9 cellular contexts compared by ENCODE assay signal in genomic region chr22:46578824-46579561, GRCh38. TPM values are rescaled to one million over a fixed set of nuclear protein-coding genes. Genes with fewer than 3 reads are reported as not detected.
DNase-seq lines count a peak whose midpoint lies in the region; ATAC-seq lines count a peak whose summit lies in the region.
"Had no signal": no experiment of that assay in that cellular context is flagged by ENCODE, and none has a peak within 500 bp of the region (broad histone marks: within the 10 kb centered on the region; RNA-seq: fewer than 3 reads in every experiment).

No MANE protein-coding gene starts in this region.

- intact Hi-C loops in dendritic cell treated with granulocyte-macrophage colony-stimulating factor and Interleukin-4, amounts not matched to agents 40 ng/mL and 50 ng/mL, for 4 days (cut with micrococcal nuclease): loop anchor here (5.0 kb wide), 1 partner anchor 93 kb away; no protein-coding TSS in a partner anchor

- peak overlapping the region; percentile 90 for H3K4me3 Mint-ChIP-seq in stimulated activated naive CD8-positive, alpha-beta T cell treated with anti-CD3 and anti-CD28 coated beads, Interleukin-15, Interleukin-2, amounts not matched to agents 100 ng/mL and 50 ng/mL, for 24 hours
- H3K4me3 Mint-ChIP-seq in dendritic cell treated with granulocyte-macrophage colony-stimulating factor and Interleukin-4, amounts not matched to agents 40 ng/mL and 50 ng/mL, for 4 days: peak overlapping the region; percentile 96

- H3K27me3 Mint-ChIP-seq in stimulated activated naive CD8-positive, alpha-beta T cell treated with anti-CD3 and anti-CD28 coated beads, Interleukin-15, Interleukin-2, amounts not matched to agents 100 ng/mL and 50 ng/mL, for 24 hours: no peaks in the 10 kb centered on the region
- peaks cover 9% of the 10 kb centered on the region for H3K27me3 Mint-ChIP-seq in dendritic cell treated with granulocyte-macrophage colony-stimulating factor and Interleukin-4, amounts not matched to agents 40 ng/mL and 50 ng/mL, for 4 days

- ATAC-seq in stimulated activated naive CD8-positive, alpha-beta T cell treated with anti-CD3 and anti-CD28 coated beads, Interleukin-15, Interleukin-2, amounts not matched to agents 100 U/mL and 50 U/mL, for 24 hours: no peak

- H3K4me3 ChIP-seq in mucosa of stomach (ENCODE audit: low read length): peak overlapping the region; percentile 31

- H3K27me3 ChIP-seq in mucosa of stomach (ENCODE audit: control insufficient read depth, insufficient read depth, low read length): no peaks in the 10 kb centered on the region

- no peaks in the 10 kb centered on the region for H3K9me3 Mint-ChIP-seq in stimulated activated naive CD8-positive, alpha-beta T cell treated with anti-CD3 and anti-CD28 coated beads, Interleukin-15, Interleukin-2, amounts not matched to agents 100 ng/mL and 50 ng/mL, for 24 hours
- no peaks in the 10 kb centered on the region for H3K9me3 Mint-ChIP-seq in dendritic cell treated with granulocyte-macrophage colony-stimulating factor and Interleukin-4, amounts not matched to agents 40 ng/mL and 50 ng/mL, for 4 days

- no peaks in the 10 kb centered on the region for H3K9me3 ChIP-seq in mucosa of stomach (ENCODE audit: control insufficient read depth, low read length)

- peak overlapping the region; percentile 72 for H3K9ac ChIP-seq in mucosa of stomach (ENCODE audit: low read length)
- H3K9ac ChIP-seq: parathyroid adenoma had no signal

- H3K4me1 ChIP-seq in mucosa of stomach (ENCODE audit: control insufficient read depth, insufficient read depth, low read length): peaks cover 87% of the 10 kb centered on the region
- H3K4me1 ChIP-seq: parathyroid adenoma had no signal

- peak overlapping the region; percentile 68 for H3K27ac Mint-ChIP-seq in stimulated activated naive CD8-positive, alpha-beta T cell treated with anti-CD3 and anti-CD28 coated beads, Interleukin-15, Interleukin-2, amounts not matched to agents 100 ng/mL and 50 ng/mL, for 24 hours
- peak overlapping the region; percentile 92 for H3K27ac Mint-ChIP-seq in dendritic cell treated with granulocyte-macrophage colony-stimulating factor and Interleukin-4, amounts not matched to agents 40 ng/mL and 50 ng/mL, for 4 days

- no peaks in the 10 kb centered on the region for H3K36me3 Mint-ChIP-seq in stimulated activated naive CD8-positive, alpha-beta T cell treated with anti-CD3 and anti-CD28 coated beads, Interleukin-15, Interleukin-2, amounts not matched to agents 100 ng/mL and 50 ng/mL, for 24 hours (ENCODE audit: low read depth)
- H3K36me3 Mint-ChIP-seq in dendritic cell treated with granulocyte-macrophage colony-stimulating factor and Interleukin-4, amounts not matched to agents 40 ng/mL and 50 ng/mL, for 4 days (ENCODE audit: low read depth): peaks cover 43% of the 10 kb centered on the region

- no peaks in the 10 kb centered on the region for H3K36me3 ChIP-seq in mucosa of stomach (ENCODE audit: control insufficient read depth, insufficient read depth, low read length)

- DNase-seq in stimulated activated naive CD8-positive, alpha-beta T cell treated with anti-CD3 and anti-CD28 coated beads, Interleukin-15, Interleukin-2, amounts not matched to agents 100 U/mL and 50 U/mL, for 24 hours: no peak
- DNase-seq in SK-N-DZ (ENCODE audit: low spot score): no peak
- DNase-seq in NCI-H2171 (lab: John Stamatoyannopoulos, UW): no peak
- DNase-seq in HCEC 1CT: no peak
- no peak for DNase-seq in EL

- H3K4me1 Mint-ChIP-seq in stimulated activated naive CD8-positive, alpha-beta T cell treated with anti-CD3 and anti-CD28 coated beads, Interleukin-15, Interleukin-2, amounts not matched to agents 100 ng/mL and 50 ng/mL, for 24 hours (ENCODE audit: low read depth): peaks cover 53% of the 10 kb centered on the region
- peaks cover 87% of the 10 kb centered on the region for H3K4me1 Mint-ChIP-seq in dendritic cell treated with granulocyte-macrophage colony-stimulating factor and Interleukin-4, amounts not matched to agents 40 ng/mL and 50 ng/mL, for 4 days (ENCODE audit: low read depth)

RNA-seq across cellular contexts. Expression of gene GRAMD4, which starts 41.2 kb away (rescaled TPM):
- polyA plus RNA-seq in SK-N-DZ (2014; cell fraction: cytosol; rRNA removed): 28.9 and 29.1 TPM in 2 replicates
- polyA plus RNA-seq in SK-N-DZ (2014; cell fraction: nucleus; rRNA removed): 45.5 and 75.0 TPM in 2 replicates

RNA-seq across cellular contexts. Expression of gene CELSR1, which starts 41.6 kb away (rescaled TPM):
- 0.32 TPM in 2 replicates for polyA plus RNA-seq in SK-N-DZ (2014; cell fraction: cytosol; rRNA removed)
- 0.56 and 1.6 TPM in 2 replicates for polyA plus RNA-seq in SK-N-DZ (2014; cell fraction: nucleus; rRNA removed)
